Comparison of ENCODE assay signal across 8 cellular contexts in the genomic region with DNA sequence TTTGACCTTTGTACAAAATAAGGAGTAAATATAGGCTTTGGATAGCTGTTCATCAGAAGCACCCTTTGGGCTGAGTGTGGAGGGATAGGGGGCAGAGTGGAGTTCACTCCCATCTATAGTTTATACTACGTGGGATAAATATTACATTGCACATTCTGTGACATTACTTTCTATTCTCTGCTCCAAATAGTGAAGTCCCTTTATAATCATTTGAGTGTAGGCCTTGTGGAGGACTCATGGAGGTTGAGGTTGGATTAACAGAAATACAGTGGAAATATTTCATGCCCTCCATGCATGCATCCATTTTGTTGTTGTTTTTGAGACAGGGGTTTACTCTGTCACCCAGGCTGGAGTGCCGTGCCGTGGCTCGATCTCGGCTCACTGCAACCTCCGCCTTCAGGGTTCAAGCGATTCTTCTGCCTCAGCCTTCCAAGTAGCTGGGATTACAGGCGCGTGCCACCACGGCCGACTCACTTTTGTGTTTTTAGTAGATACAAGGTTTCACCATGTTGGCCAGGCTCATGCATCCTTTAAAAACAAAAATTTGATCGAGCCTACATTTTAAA. TPM values are rescaled to one million over a fixed set of nuclear protein-coding genes. Genes with fewer than 3 reads are reported as not detected.
A peak's percentile ranks its signal among the peaks of the same experiment; 100 is the strongest.
DNase-seq lines count a peak whose midpoint lies in the region; ATAC-seq, FAIRE-seq and TF ChIP-seq lines count a peak whose summit lies in the region.

No MANE protein-coding gene starts in this region.

- H2BK5ac ChIP-seq in IMR-90 (ENCODE audit: low read depth, low read length, poor library complexity, severe bottlenecking): no peak overlapping the region

- intact Hi-C loops in CD4-positive, alpha-beta T cell (cut with DNase I, micrococcal nuclease): loop anchor here in 1 of 2 experiments (5.0 kb wide), 1 partner anchor 133 kb away; a partner anchor contains a TSS
- intact Hi-C loops in IMR-90 (cut with micrococcal nuclease): no loop called here
- intact Hi-C loops in stomach (cut with DNase I; ENCODE audit: low total_unique reads): no loop called here

- dilution Hi-C loops in IMR-90 (cut with HindIII; ENCODE audit: low sequenced_read_pairs, unreplicated experiment): no loop called here

- no TSS peak for BruUV-seq in IMR-90 (replicated peaks; lab: Mats Ljungman, UMichigan)

- no peak for FAIRE-seq in astrocyte (lab: Jason Lieb, UNC)

- no peak overlapping the region for H2BK120ac ChIP-seq in IMR-90 (ENCODE audit: low read depth, low read length)

- peak overlapping the region; percentile 95 for H3K4me3 Mint-ChIP-seq in CD4-positive, alpha-beta T cell
- H3K4me3 Mint-ChIP-seq in astrocyte (ENCODE audit: unreplicated experiment): peak overlapping the region; percentile 91

- no peak for TF ChIP-seq CTCF in CD4-positive, alpha-beta T cell (IDR thresholded peaks at IDR 0.05)
- TF ChIP-seq CTCF in IMR-90 (conservative IDR thresholded peaks at IDR 0.05; ENCODE audit: low read depth, low read length): 0 out of 2 replicates have a peak, but pooled peaks have one; percentile 13
- TF ChIP-seq CTCF in astrocyte (IDR thresholded peaks at IDR 0.05; ENCODE audit: insufficient read depth, low read depth, low read length): peak; percentile 10
- TF ChIP-seq CTCF in stomach (IDR thresholded peaks at IDR 0.05): no peak

- H3K36me3 ChIP-seq in IMR-90 (ENCODE audit: control insufficient read depth, insufficient read depth, low read length) (no peaks in the 10 kb centered on the region), astrocyte (ENCODE audit: insufficient read depth, low read length) (no peaks in the 10 kb centered on the region), stomach (peaks cover 0 to 4% (median 0%) of the 10 kb centered on the region in 4 donors)

- H3K9me1 ChIP-seq in IMR-90 (ENCODE audit: insufficient read depth, low read length): no peaks in the 10 kb centered on the region

- 0 out of 2 replicates have a peak overlapping the region, but pooled peaks have one; percentile 7 for H3K4ac ChIP-seq in IMR-90 (ENCODE audit: low read depth, low read length)

- H3K4me1 Mint-ChIP-seq in CD4-positive, alpha-beta T cell (ENCODE audit: low read depth): peaks cover 46% of the 10 kb centered on the region
- peaks cover 4% of the 10 kb centered on the region for H3K4me1 Mint-ChIP-seq in astrocyte (ENCODE audit: low read depth, unreplicated experiment)

- no peak overlapping the region for H2AK9ac ChIP-seq in IMR-90 (replicated peaks; ENCODE audit: low read depth, low read length, poor library complexity)

- no peak overlapping the region for H2BK15ac ChIP-seq in IMR-90 (ENCODE audit: low read depth, low read length)

- peak overlapping the region; percentile 99 for H3K4me2 ChIP-seq in IMR-90 (ENCODE audit: low read depth, low read length)
- peak overlapping the region; percentile 98 for H3K4me2 ChIP-seq in astrocyte (ENCODE audit: low read length)

- H3K27me3 Mint-ChIP-seq in CD4-positive, alpha-beta T cell: no peaks in the 10 kb centered on the region
- H3K27me3 Mint-ChIP-seq in astrocyte (ENCODE audit: low read depth, unreplicated experiment): peaks cover 4% of the 10 kb centered on the region

- H4K91ac ChIP-seq in IMR-90 (ENCODE audit: insufficient read depth, low read depth, low read length): no peak overlapping the region

- H3K56ac ChIP-seq in IMR-90 (ENCODE audit: extremely low read depth, insufficient read depth, low read length): no peak overlapping the region

- no peaks in the 10 kb centered on the region for H3K9me3 Mint-ChIP-seq in CD4-positive, alpha-beta T cell
- H3K9me3 Mint-ChIP-seq in astrocyte (ENCODE audit: unreplicated experiment): no peaks in the 10 kb centered on the region

- H3K4me1 ChIP-seq in IMR-90 (ENCODE audit: control insufficient read depth, insufficient read depth, low read length): peaks cover 7% of the 10 kb centered on the region
- H3K4me1 ChIP-seq in astrocyte (ENCODE audit: insufficient read depth, low read length): peaks cover 6% of the 10 kb centered on the region
- peaks cover 35 to 73% (median 57%) of the 10 kb centered on the region in 4 donors for H3K4me1 ChIP-seq in stomach

- H3K79me1 ChIP-seq in IMR-90 (ENCODE audit: low read depth in 1 of 2, low read length in 2 of 2): peaks cover 9 to 16% of the 10 kb centered on the region in 2 experiments; a peak in 2 of 4 replicates

- H2BK20ac ChIP-seq in IMR-90 (ENCODE audit: low read depth, low read length): no peak overlapping the region

- H3K79me2 ChIP-seq in astrocyte (ENCODE audit: insufficient read depth, low read length): peaks cover 35% of the 10 kb centered on the region

- no peak for TF ChIP-seq POLR2A in IMR-90 (IDR thresholded peaks at IDR 0.05; ENCODE audit: low read depth, low read length)
- no peak for TF ChIP-seq POLR2A in stomach (IDR thresholded peaks at IDR 0.05)

- H3K23ac ChIP-seq in IMR-90 (ENCODE audit: low read depth, low read length): no peak overlapping the region

- no peak for TF ChIP-seq EP300 in stomach (IDR thresholded peaks at IDR 0.05)

- no peaks in the 10 kb centered on the region for H3K27me3 ChIP-seq in CD4-positive, alpha-beta T cell (ENCODE audit: control insufficient read depth, insufficient read depth, low read length)
- no peaks in the 10 kb centered on the region for H3K27me3 ChIP-seq in IMR-90 (ENCODE audit: control insufficient read depth, insufficient read depth, low read length)
- no peaks in the 10 kb centered on the region for H3K27me3 ChIP-seq in astrocyte (ENCODE audit: insufficient read depth, low read length)
- no peaks in the 10 kb centered on the region for H3K27me3 ChIP-seq in stomach

- no peak overlapping the region for H3K27ac ChIP-seq in CD4-positive, alpha-beta T cell (ENCODE audit: low read depth, low read length)
- H3K27ac ChIP-seq in IMR-90 (ENCODE audit: insufficient read depth, low read length): no peak overlapping the region
- no peak overlapping the region for H3K27ac ChIP-seq in astrocyte (ENCODE audit: low read depth, low read length)
- H3K27ac ChIP-seq in stomach: peak overlapping the region; percentile 13 to 96 (median 93)

- H4K8ac ChIP-seq in IMR-90 (ENCODE audit: low read depth in 2 of 2, low read length in 2 of 2): no peak overlapping the region

- DNase-seq in CD4-positive, alpha-beta T cell: no peak
- DNase-seq in IMR-90 (peak; percentile 12), astrocyte (ENCODE audit: low read depth) (peak; percentile 13), iris pigment epithelial cell (ENCODE audit: low read depth) (peak; percentile 32), stomach (no peak), NOMO-1 treated with dmso at 0.1 percent for 144 hours (lab: John Stamatoyannopoulos, UW; ENCODE audit: unreplicated experiment) (no peak), HT-29 (ENCODE audit: low spot score) (no peak), 8988T (no peak)

- CTCF ChIA-PET in CD4-positive, alpha-beta T cell (lab: Charles Lee): interaction anchor here (1.0 to 1.3 kb wide), 2 partner anchors 61 to 125 kb away, joined by 3 read pairs; no protein-coding TSS in a partner anchor
- CTCF ChIA-PET in IMR-90 (lab: Yijun Ruan, JAX): interaction anchor here (0.6 to 1.1 kb wide), 2 partner anchors 8 to 30 kb away, joined by 3 to 4 read pairs; no protein-coding TSS in a partner anchor

- no peak overlapping the region for H3K18ac ChIP-seq in IMR-90 (ENCODE audit: low read depth, low read length)

- H3K9ac ChIP-seq in IMR-90 (ENCODE audit: low read depth, low read length) (0 out of 2 replicates have a peak overlapping the region, but pooled peaks have one; percentile 87), astrocyte (ENCODE audit: low read length) (peak overlapping the region; percentile 89)

- no peak overlapping the region for H2AK5ac ChIP-seq in IMR-90 (ENCODE audit: low read depth, low read length)

- H3K27ac Mint-ChIP-seq in CD4-positive, alpha-beta T cell: peak overlapping the region; percentile 80
- H3K27ac Mint-ChIP-seq in astrocyte (ENCODE audit: unreplicated experiment): peak overlapping the region; percentile 79

- in situ Hi-C loops in IMR-90 (cut with MboI; ENCODE audit: low sequenced_read_pairs): no loop called here

- no CpG with 5 or more reads among the region's 12 CpGs for WGBS in IMR-90 (ENCODE audit: extremely low coverage in 2 of 2, insufficient read length in 1 of 2), 2 experiments
- WGBS in stomach, 5 donors: 38 to 64% (median 42%) methylated on average over 12 of the region's 12 CpGs

- H4K20me1 ChIP-seq in IMR-90 (ENCODE audit: insufficient read depth, low read length): no peaks in the 10 kb centered on the region
- peaks cover 13% of the 10 kb centered on the region for H4K20me1 ChIP-seq in astrocyte (ENCODE audit: insufficient read depth, low read length)

- no peak for TF ChIP-seq RAD21 in IMR-90 (IDR thresholded peaks at IDR 0.05; ENCODE audit: low read length)

- H3K4me3 ChIP-seq in IMR-90 (ENCODE audit: insufficient read depth, low read depth, low read length): peak overlapping the region; percentile 99
- H3K4me3 ChIP-seq in astrocyte (ENCODE audit: insufficient read depth, low read depth, low read length): peak overlapping the region; percentile 72
- H3K4me3 ChIP-seq in stomach: peak overlapping the region; percentile 84 to 95 (median 90)

- ATAC-seq in CD4-positive, alpha-beta T cell (ENCODE audit: poor library complexity): no peak
- peak; percentile 19 for ATAC-seq in IMR-90 (ENCODE audit: low read depth)

- H4K5ac ChIP-seq in IMR-90 (ENCODE audit: low read depth, low read length): no peak overlapping the region

- H3K14ac ChIP-seq in IMR-90 (replicated peaks; ENCODE audit: low read depth, low read length): no peak overlapping the region

- POLR2A ChIA-PET in CD4-positive, alpha-beta T cell (lab: Charles Lee): interaction anchor here (0.9 to 1.2 kb wide), 2 partner anchors 15 to 132 kb away, joined by 4 to 5 read pairs; a partner anchor contains a TSS
- POLR2A ChIA-PET in IMR-90 (lab: Charles Lee; ENCODE audit: unreplicated experiment): interaction anchor here (0.6 kb wide), 1 partner anchor 524 kb away, joined by 3 read pairs; no protein-coding TSS in a partner anchor

- H2AFZ ChIP-seq in IMR-90 (replicated peaks; ENCODE audit: low read length, poor library complexity) (no peak overlapping the region), astrocyte (ENCODE audit: low read depth, low read length) (no peak overlapping the region)

- H3K9me3 ChIP-seq in CD4-positive, alpha-beta T cell (ENCODE audit: control insufficient read depth, low read length): no peaks in the 10 kb centered on the region
- peaks cover under 1% of the 10 kb centered on the region for H3K9me3 ChIP-seq in IMR-90 (ENCODE audit: control insufficient read depth, insufficient read depth, low read length)
- H3K9me3 ChIP-seq in astrocyte (ENCODE audit: insufficient read depth, low read depth, low read length): no peaks in the 10 kb centered on the region
- no peaks in the 10 kb centered on the region for H3K9me3 ChIP-seq in stomach

- peaks cover 12% of the 10 kb centered on the region for H3K36me3 Mint-ChIP-seq in CD4-positive, alpha-beta T cell (ENCODE audit: low read depth)
- H3K36me3 Mint-ChIP-seq in astrocyte (ENCODE audit: low read depth, unreplicated experiment): no peaks in the 10 kb centered on the region

RNA-seq across cellular contexts. Expression of a gene that starts 1.4 kb away (rescaled TPM):
- 10 to 100 TPM; 10.8 to 11.9 TPM for total RNA-seq in CD4-positive, alpha-beta T cell
- 8.1 and 18.6 TPM in 2 replicates for total RNA-seq in IMR-90 (2012; rRNA removed)
- 11.4 and 11.7 TPM in 2 replicates for polyA plus RNA-seq in IMR-90 (2012; rRNA removed)
- polyA plus RNA-seq in IMR-90 (2012; cell fraction: cytosol; rRNA removed): 2.1 and 10.0 TPM in 2 replicates
- polyA plus RNA-seq in IMR-90 (2012; cell fraction: nucleus; rRNA removed; ENCODE audit: low replicate concordance): 6.9 and 8.3 TPM in 2 replicates
- 22.2 TPM in 2 replicates for total RNA-seq in astrocyte
- total RNA-seq in stomach: 100 to 1,000 TPM in 2 of 5 donors, 10 to 100 TPM in 3; 71.9 to 618 (median 94.5) TPM
- polyA plus RNA-seq in stomach: 10 to 100 TPM; 34.2 to 53.9 (median 47.2) TPM
- 28.4 and 74.1 TPM in 2 replicates for total RNA-seq in HT-29 (2014; rRNA removed; shearing (Covaris generic))

RNA-seq across cellular contexts. Expression of a gene that starts 40.4 kb away (rescaled TPM):
- total RNA-seq in CD4-positive, alpha-beta T cell: under 1 TPM; 0.22 to 0.34 TPM
- total RNA-seq in IMR-90 (2012; rRNA removed): under 0.01 TPM in 1 of 2 replicates, not detected in the other
- polyA plus RNA-seq in IMR-90 (2012; rRNA removed): 0.07 TPM in 1 of 2 replicates, not detected in the other
- not detected in 2 replicates for polyA plus RNA-seq in IMR-90 (2012; cell fraction: cytosol; rRNA removed)
- 0.10 TPM in 1 of 2 replicates, not detected in the other for polyA plus RNA-seq in IMR-90 (2012; cell fraction: nucleus; rRNA removed; ENCODE audit: low replicate concordance)
- not detected in 2 replicates for total RNA-seq in astrocyte
- under 1 TPM in 1 of 5 donors, not detected in 4; 0.89 TPM for total RNA-seq in stomach
- polyA plus RNA-seq in stomach: under 1 TPM in 1 of 3 donors, not detected in 2; 0.28 TPM
- not detected in 2 replicates for total RNA-seq in HT-29 (2014; rRNA removed; shearing (Covaris generic))

Comparison
In these comparisons a context has a peak if more than half of its experiments do, and no peak if none do; other contexts are left out.
1. DNase-seq: peak in IMR-90 (single experiment), astrocyte (single experiment) and iris pigment epithelial cell (single experiment); none in CD4-positive, alpha-beta T cell (0 of 10), stomach (single experiment), NOMO-1 treated with dmso at 0.1 percent for 144 hours (single experiment), HT-29 (single experiment) and 8988T (single experiment).
2. H3K27ac ChIP-seq: peak in stomach (5 of 5); none in CD4-positive, alpha-beta T cell (single experiment), IMR-90 (single experiment) and astrocyte (single experiment).
3. CTCF ChIP-seq: peak in IMR-90 (single experiment) and astrocyte (single experiment); none in CD4-positive, alpha-beta T cell (single experiment) and stomach (0 of 7).
4. Peak in every context shown above with its lines, with median percentiles within 50 percentile points of each other: H3K4me3 ChIP-seq.